10 cellular contexts compared by ENCODE assay signal in the genomic region with DNA sequence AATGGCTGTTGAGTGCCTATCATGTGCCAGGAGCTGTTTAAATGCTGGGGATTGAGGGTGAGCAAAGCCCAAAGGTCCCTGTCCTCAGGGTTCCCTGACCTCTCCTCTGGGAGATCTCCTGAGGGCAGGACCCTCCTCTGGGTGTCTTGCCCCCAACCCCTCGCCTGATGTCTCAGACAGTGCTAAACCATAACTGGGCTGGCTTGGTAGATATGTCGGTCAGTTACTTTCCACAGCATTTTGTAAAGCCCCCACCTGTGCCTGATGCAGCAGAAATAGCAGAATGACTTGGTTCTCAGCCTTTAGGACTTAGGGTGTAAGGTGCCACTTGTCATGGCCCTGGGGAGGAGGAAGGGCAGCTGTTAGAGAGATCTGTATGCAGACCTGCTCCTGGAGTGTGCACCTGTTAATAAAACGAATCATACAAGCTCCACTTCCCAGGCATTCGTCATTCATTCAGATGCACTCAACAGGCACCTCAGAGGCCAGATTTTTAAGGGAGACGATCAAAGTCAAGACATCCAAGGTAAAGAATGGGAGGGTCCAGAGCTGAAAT.
A peak's percentile ranks its signal among the peaks of the same experiment; 100 is the strongest.
DNase-seq lines count a peak whose midpoint lies in the region; ATAC-seq and TF ChIP-seq lines count a peak whose summit lies in the region.
"Had no signal": no experiment of that assay in that cellular context is flagged by ENCODE, and none has a peak within 500 bp of the region (broad histone marks: within the 10 kb centered on the region; RNA-seq: fewer than 3 reads in every experiment).

No MANE protein-coding gene starts in this region.

- TF ChIP-seq CTCF in colonic mucosa (IDR thresholded peaks at IDR 0.05): no peak
- TF ChIP-seq CTCF in prostate gland (IDR thresholded peaks at IDR 0.05): no peak

- intact Hi-C loops in colonic mucosa (cut with DNase I): no loop called here
- intact Hi-C loops in prostate gland (cut with DNase I): no loop called here

- H3K27ac ChIP-seq in colonic mucosa (peak overlapping the region; percentile 70), prostate gland (peak overlapping the region; percentile 50 to 62)

- no peak for TF ChIP-seq POLR2A in GM18505 (IDR thresholded peaks at IDR 0.05; ENCODE audit: borderline replicate concordance, extremely low read depth, insufficient read depth, insufficient read length)
- TF ChIP-seq POLR2A in prostate gland (IDR thresholded peaks at IDR 0.05): no peak

- no peaks in the 10 kb centered on the region for H3K9me3 Mint-ChIP-seq in IgD-negative memory B cell
- H3K9me3 Mint-ChIP-seq: dendritic cell treated with granulocyte-macrophage colony-stimulating factor and Interleukin-4, amounts not matched to agents 40 ng/mL and 50 ng/mL, for 4 days had no signal

- H3K4me3 Mint-ChIP-seq in IgD-negative memory B cell: peak overlapping the region in 1 of 4 donors; percentile 18
- H3K4me3 Mint-ChIP-seq: dendritic cell treated with granulocyte-macrophage colony-stimulating factor and Interleukin-4, amounts not matched to agents 40 ng/mL and 50 ng/mL, for 4 days had no signal

- H3K27ac Mint-ChIP-seq in IgD-negative memory B cell: peak overlapping the region in 2 of 3 donors; percentile 32 to 46
- H3K27ac Mint-ChIP-seq: dendritic cell treated with granulocyte-macrophage colony-stimulating factor and Interleukin-4, amounts not matched to agents 40 ng/mL and 50 ng/mL, for 4 days had no signal

- no peaks in the 10 kb centered on the region for H3K9me3 ChIP-seq in colonic mucosa
- no peaks in the 10 kb centered on the region for H3K9me3 ChIP-seq in prostate gland

- WGBS in prostate gland: 82% methylated on average over 5 of the region's 5 CpGs

- DNase-seq in colonic mucosa (no peak), prostate gland (ENCODE audit: low spot score) (no peak), AML-193 (lab: John Stamatoyannopoulos, UW) (no peak), NCI-H748 treated with DMSO at 0.1 percent for 48 hours (lab: John Stamatoyannopoulos, UW) (no peak), DMS114 treated with DMSO at 0.1 percent for 48 hours (lab: John Stamatoyannopoulos, UW; ENCODE audit: unreplicated experiment) (no peak)
- no peak for DNase-seq in stimulated activated CD4-positive, alpha-beta T cell treated with anti-CD3 and anti-CD28 coated beads, Interleukin-2, amount 100 ng/mL, for 48 hours
- DNase-seq: NCI-H2081 treated with DMSO at 0.1 percent for 48 hours had no signal

- H3K4me3 ChIP-seq in colonic mucosa: no peak overlapping the region
- H3K4me3 ChIP-seq in prostate gland: no peak overlapping the region

- peaks cover 7% of the 10 kb centered on the region for H3K36me3 Mint-ChIP-seq in IgD-negative memory B cell

- H3K4me1 ChIP-seq in colonic mucosa (no peaks in the 10 kb centered on the region), prostate gland (replicated peaks) (no peaks in the 10 kb centered on the region)

- H3K36me3 ChIP-seq in colonic mucosa: no peaks in the 10 kb centered on the region
- no peaks in the 10 kb centered on the region for H3K36me3 ChIP-seq in prostate gland

- H3K4me1 Mint-ChIP-seq in IgD-negative memory B cell: peaks cover 0 to 12% (median 7%) of the 10 kb centered on the region in 3 donors

- no peak overlapping the region for H3K9ac ChIP-seq in colonic mucosa (ENCODE audit: low read depth in 2 of 2, low read length in 2 of 2)

- ATAC-seq in GM18505 (IDR thresholded peaks at IDR 0.05; ENCODE audit: unreplicated experiment): peak; percentile 1

- H3K27me3 ChIP-seq in colonic mucosa (no peaks in the 10 kb centered on the region), prostate gland (replicated peaks; ENCODE audit: insufficient read depth) (no peaks in the 10 kb centered on the region)

- H3K27me3 Mint-ChIP-seq in IgD-negative memory B cell: peaks cover 9% of the 10 kb centered on the region
